1 cellular context compared by ENCODE assay signal in genomic region chr12:26668847-26669246, GRCh38.
TF ChIP-seq lines count a peak whose summit lies in the region.

No MANE protein-coding gene starts in this region.

TF ChIP-seq in GM23338, 12 proteins besides CTCF, POLR2A, EP300 and RAD21 (continued from another document):
- TF ChIP-seq ZNF462 (CRISPR knock-in tag; IDR thresholded peaks at IDR 0.05) (no peak), EZH2 (IDR thresholded peaks at IDR 0.05; ENCODE audit: low read depth, unreplicated experiment) (no peak), POLR2AphosphoS5 (IDR thresholded peaks at IDR 0.05; ENCODE audit: low read depth) (no peak)
